ENCODE assay signal across 10 cellular contexts in the genomic region with DNA sequence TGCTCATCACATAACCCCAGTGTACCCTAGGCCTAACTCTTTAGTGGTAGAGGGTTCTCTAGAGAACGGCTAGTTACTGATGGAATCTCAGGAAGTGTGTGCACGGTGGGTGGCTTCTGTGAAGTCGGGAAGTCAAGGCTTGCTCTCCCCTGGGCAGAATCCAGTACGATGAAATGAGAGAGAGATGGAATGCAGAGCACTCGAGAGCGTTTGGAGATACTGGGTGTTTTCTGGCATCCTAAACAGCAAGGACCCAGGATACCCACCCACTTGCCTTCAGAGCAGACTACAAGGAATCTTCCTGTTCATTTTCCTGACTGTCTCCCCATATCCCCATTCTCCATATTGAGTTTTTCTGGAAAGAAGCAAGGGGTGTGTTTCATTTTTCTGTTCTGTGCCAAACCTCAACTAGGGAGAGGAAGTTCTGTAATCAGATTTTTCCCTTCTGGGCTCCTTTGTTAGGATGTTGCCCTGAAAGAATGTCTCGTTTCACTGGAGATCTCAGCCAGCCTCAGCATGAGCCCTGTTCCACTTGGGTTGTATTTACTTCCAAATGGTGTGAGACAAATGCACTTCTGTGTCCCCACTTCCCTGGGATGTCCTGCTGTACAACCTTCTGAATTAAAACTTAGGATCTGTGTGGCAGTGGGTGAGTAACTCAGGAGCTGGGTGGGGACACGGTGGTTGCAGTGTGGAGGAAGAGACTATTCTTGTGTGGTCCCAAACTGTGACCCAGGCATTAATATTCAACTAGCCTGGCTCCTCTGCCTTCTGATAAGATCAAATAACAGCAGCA.
DNase-seq lines count a peak whose midpoint lies in the region; ATAC-seq lines count a peak whose summit lies in the region.
"Had no signal": no experiment of that assay in that cellular context is flagged by ENCODE, and none has a peak within 500 bp of the region (broad histone marks: within the 10 kb centered on the region; RNA-seq: fewer than 3 reads in every experiment).

No MANE protein-coding gene starts in this region.

- no peak overlapping the region for H3K27ac ChIP-seq in CD4-positive, CD25-positive, alpha-beta regulatory T cell (ENCODE audit: insufficient read depth, low read length, poor library complexity, severe bottlenecking)
- H3K27ac ChIP-seq: KMS-11 had no signal

- peaks cover 16% of the 10 kb centered on the region for H3K4me1 ChIP-seq in CD4-positive, CD25-positive, alpha-beta regulatory T cell (ENCODE audit: control insufficient read depth, insufficient read depth, low read length, poor library complexity, severe bottlenecking)

- no peaks in the 10 kb centered on the region for H3K36me3 Mint-ChIP-seq in CD4-positive, CD25-positive, alpha-beta regulatory T cell
- peaks cover 5% of the 10 kb centered on the region for H3K36me3 Mint-ChIP-seq in central memory CD8-positive, alpha-beta T cell (ENCODE audit: insufficient read depth)
- no peaks in the 10 kb centered on the region for H3K36me3 Mint-ChIP-seq in naive B cell

- no peak for DNase-seq in CD4-positive, CD25-positive, alpha-beta regulatory T cell
- DNase-seq in Jurkat, Clone E6-1 (ENCODE audit: low read depth, low spot score): no peak
- no peak for DNase-seq in central memory CD8-positive, alpha-beta T cell (ENCODE audit: low spot score in 2 of 2)
- no peak for DNase-seq in naive B cell
- no peak for DNase-seq in retina
- no peak for DNase-seq in ACHN
- DNase-seq in activated CD4-positive, alpha-beta T cell treated with anti-CD3 and anti-CD28 coated beads for 4 hours: no peak
- DNase-seq: SIG-M5 had no signal

- no peaks in the 10 kb centered on the region for H3K27me3 ChIP-seq in CD4-positive, CD25-positive, alpha-beta regulatory T cell (ENCODE audit: control insufficient read depth, insufficient read depth, low read length)

- H3K4me1 Mint-ChIP-seq in CD4-positive, CD25-positive, alpha-beta regulatory T cell: peaks cover 6 to 37% (median 22%) of the 10 kb centered on the region in 4 donors
- peaks cover 33% of the 10 kb centered on the region for H3K4me1 Mint-ChIP-seq in central memory CD8-positive, alpha-beta T cell
- H3K4me1 Mint-ChIP-seq in naive B cell: peaks cover 32 to 38% (median 36%) of the 10 kb centered on the region in 3 donors

- H3K4me3 Mint-ChIP-seq in CD4-positive, CD25-positive, alpha-beta regulatory T cell: peak overlapping the region in 1 of 4 donors; percentile 17
- H3K4me3 Mint-ChIP-seq in central memory CD8-positive, alpha-beta T cell: peak overlapping the region; percentile 65
- H3K4me3 Mint-ChIP-seq in naive B cell: peak overlapping the region in 5 of 8 donors; percentile 4 to 74 (median 17)

- H3K9me3 ChIP-seq in CD4-positive, CD25-positive, alpha-beta regulatory T cell (ENCODE audit: control insufficient read depth in 2 of 2, low read length in 2 of 2): no peaks in the 10 kb centered on the region

- in situ Hi-C loops in ACHN (cut with HindIII; ENCODE audit: low pct_ligation_motif_present, low pct_unique_long_range_greater_than_20kb, low sequenced_read_pairs): no loop called here

- no peak for ATAC-seq in CD4-positive, CD25-positive, alpha-beta regulatory T cell (ENCODE audit: low read depth in 2 of 2)
- no peak for ATAC-seq in central memory CD8-positive, alpha-beta T cell (replicated peaks; ENCODE audit: extremely low read depth, poor library complexity, severe bottlenecking)
- ATAC-seq in naive B cell (ENCODE audit: low read depth in 2 of 2) (no peak), HG02798 (IDR thresholded peaks at IDR 0.05; ENCODE audit: poor library complexity, unreplicated experiment) (no peak)

- H3K36me3 ChIP-seq in CD4-positive, CD25-positive, alpha-beta regulatory T cell (ENCODE audit: control insufficient read depth, insufficient read depth, low read length): no peaks in the 10 kb centered on the region

- H3K9me3 Mint-ChIP-seq in CD4-positive, CD25-positive, alpha-beta regulatory T cell: peaks cover 0 to 2% (median 0%) of the 10 kb centered on the region in 7 donors
- no peaks in the 10 kb centered on the region for H3K9me3 Mint-ChIP-seq in central memory CD8-positive, alpha-beta T cell
- H3K9me3 Mint-ChIP-seq in naive B cell: no peaks in the 10 kb centered on the region

- peak overlapping the region in 2 of 3 donors; percentile 18 to 40 for H3K27ac Mint-ChIP-seq in CD4-positive, CD25-positive, alpha-beta regulatory T cell
- H3K27ac Mint-ChIP-seq in central memory CD8-positive, alpha-beta T cell (ENCODE audit: low read depth): no peak overlapping the region
- H3K27ac Mint-ChIP-seq in naive B cell: peak overlapping the region in 1 of 6 donors; percentile 16

- H3K4me3 ChIP-seq in CD4-positive, CD25-positive, alpha-beta regulatory T cell (ENCODE audit: low read depth, low read length): no peak overlapping the region
- peak overlapping the region; percentile 46 for H3K4me3 ChIP-seq in Jurkat, Clone E6-1 (ENCODE audit: low read length)

- H3K27me3 Mint-ChIP-seq in CD4-positive, CD25-positive, alpha-beta regulatory T cell: peaks cover 7% of the 10 kb centered on the region
- H3K27me3 Mint-ChIP-seq in central memory CD8-positive, alpha-beta T cell: no peaks in the 10 kb centered on the region
- H3K27me3 Mint-ChIP-seq in naive B cell: peaks cover 0 to 27% (median 14%) of the 10 kb centered on the region in 3 donors
